1 cellular context compared by ENCODE assay signal in the genomic region with DNA sequence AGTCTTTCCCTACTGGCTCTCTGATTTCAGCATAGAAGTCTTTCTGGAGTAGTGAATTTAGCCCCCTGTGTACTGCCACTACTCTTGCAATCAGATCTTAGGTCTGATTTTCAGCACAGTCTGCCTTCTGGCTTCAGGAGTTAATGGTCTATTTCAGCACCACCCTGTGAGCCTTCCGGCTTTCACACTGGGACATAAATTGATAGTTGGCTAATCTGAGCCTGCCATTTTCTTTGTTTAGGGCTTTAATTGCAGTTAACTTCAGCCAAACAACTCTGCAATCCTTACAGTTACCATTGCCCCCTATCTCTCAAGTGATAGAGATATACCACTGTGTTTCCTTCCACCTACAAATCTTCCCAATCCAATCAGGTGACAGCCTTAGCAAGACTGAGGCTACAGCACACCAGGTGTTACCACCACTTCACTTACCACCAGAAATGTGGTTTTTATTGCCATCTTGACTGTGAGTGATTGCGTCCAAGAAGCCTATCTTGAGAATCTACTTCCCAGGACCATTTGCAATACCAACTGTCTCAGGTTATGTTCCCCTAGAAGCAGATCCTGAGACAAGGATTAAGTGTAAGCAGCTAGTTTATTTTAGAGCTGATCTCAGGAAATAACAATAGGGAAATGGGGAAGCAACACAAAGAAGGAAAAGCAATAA.
TF ChIP-seq lines count a peak whose summit lies in the region.

No MANE protein-coding gene starts in this region.

TF ChIP-seq in GM12878, 131 proteins besides CTCF, POLR2A, EP300 and RAD21:
- TF ChIP-seq SREBF1 (IDR thresholded peaks at IDR 0.05; ENCODE audit: low read length) (no peak), ZNF207 (IDR thresholded peaks at IDR 0.05; ENCODE audit: borderline replicate concordance) (no peak), EGR1 (IDR thresholded peaks at IDR 0.05; ENCODE audit: borderline replicate concordance in 1 of 2, low read depth in 2 of 2, low read length in 2 of 2) (no peak), CHD2 (IDR thresholded peaks at IDR 0.05; ENCODE audit: borderline replicate concordance, low read depth, low read length) (no peak), SUZ12 (IDR thresholded peaks at IDR 0.05; ENCODE audit: unreplicated experiment) (no peak), ZZZ3 (IDR thresholded peaks at IDR 0.05; ENCODE audit: control insufficient read depth, insufficient read length, low read depth) (no peak), MTA3 (IDR thresholded peaks at IDR 0.05; ENCODE audit: borderline replicate concordance, low read length) (no peak), PAX8 (IDR thresholded peaks at IDR 0.05) (no peak), FOS (IDR thresholded peaks at IDR 0.05; ENCODE audit: borderline replicate concordance, extremely low read depth, insufficient read length) (no peak), MYB (IDR thresholded peaks at IDR 0.05; ENCODE audit: borderline replicate concordance, low read depth, low read length) (no peak), HCFC1 (IDR thresholded peaks at IDR 0.05; ENCODE audit: low read length) (no peak), ZNF274 (IDR thresholded peaks at IDR 0.05; ENCODE audit: insufficient read depth, insufficient read length) (no peak), EZH2 (IDR thresholded peaks at IDR 0.05; ENCODE audit: borderline replicate concordance, control insufficient read depth, low read depth, low read length) (no peak), TCF7 (IDR thresholded peaks at IDR 0.05; ENCODE audit: borderline replicate concordance) (no peak), MYC (IDR thresholded peaks at IDR 0.05; ENCODE audit: insufficient read depth, insufficient read length, insufficient replicate concordance, low read length, severe bottlenecking) (no peak), TCF3 (IDR thresholded peaks at IDR 0.05; ENCODE audit: borderline replicate concordance, insufficient read depth, low read depth, low read length) (no peak), IKZF2 (IDR thresholded peaks at IDR 0.05) (no peak), TARDBP (IDR thresholded peaks at IDR 0.05; ENCODE audit: borderline replicate concordance) (no peak)
- TF ChIP-seq, protein P1, sequence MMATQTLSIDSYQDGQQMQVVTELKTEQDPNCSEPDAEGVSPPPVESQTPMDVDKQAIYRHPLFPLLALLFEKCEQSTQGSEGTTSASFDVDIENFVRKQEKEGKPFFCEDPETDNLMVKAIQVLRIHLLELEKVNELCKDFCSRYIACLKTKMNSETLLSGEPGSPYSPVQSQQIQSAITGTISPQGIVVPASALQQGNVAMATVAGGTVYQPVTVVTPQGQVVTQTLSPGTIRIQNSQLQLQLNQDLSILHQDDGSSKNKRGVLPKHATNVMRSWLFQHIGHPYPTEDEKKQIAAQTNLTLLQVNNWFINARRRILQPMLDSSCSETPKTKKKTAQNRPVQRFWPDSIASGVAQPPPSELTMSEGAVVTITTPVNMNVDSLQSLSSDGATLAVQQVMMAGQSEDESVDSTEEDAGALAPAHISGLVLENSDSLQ (IDR thresholded peaks at IDR 0.05) = no peak
- TF ChIP-seq, protein P2, sequence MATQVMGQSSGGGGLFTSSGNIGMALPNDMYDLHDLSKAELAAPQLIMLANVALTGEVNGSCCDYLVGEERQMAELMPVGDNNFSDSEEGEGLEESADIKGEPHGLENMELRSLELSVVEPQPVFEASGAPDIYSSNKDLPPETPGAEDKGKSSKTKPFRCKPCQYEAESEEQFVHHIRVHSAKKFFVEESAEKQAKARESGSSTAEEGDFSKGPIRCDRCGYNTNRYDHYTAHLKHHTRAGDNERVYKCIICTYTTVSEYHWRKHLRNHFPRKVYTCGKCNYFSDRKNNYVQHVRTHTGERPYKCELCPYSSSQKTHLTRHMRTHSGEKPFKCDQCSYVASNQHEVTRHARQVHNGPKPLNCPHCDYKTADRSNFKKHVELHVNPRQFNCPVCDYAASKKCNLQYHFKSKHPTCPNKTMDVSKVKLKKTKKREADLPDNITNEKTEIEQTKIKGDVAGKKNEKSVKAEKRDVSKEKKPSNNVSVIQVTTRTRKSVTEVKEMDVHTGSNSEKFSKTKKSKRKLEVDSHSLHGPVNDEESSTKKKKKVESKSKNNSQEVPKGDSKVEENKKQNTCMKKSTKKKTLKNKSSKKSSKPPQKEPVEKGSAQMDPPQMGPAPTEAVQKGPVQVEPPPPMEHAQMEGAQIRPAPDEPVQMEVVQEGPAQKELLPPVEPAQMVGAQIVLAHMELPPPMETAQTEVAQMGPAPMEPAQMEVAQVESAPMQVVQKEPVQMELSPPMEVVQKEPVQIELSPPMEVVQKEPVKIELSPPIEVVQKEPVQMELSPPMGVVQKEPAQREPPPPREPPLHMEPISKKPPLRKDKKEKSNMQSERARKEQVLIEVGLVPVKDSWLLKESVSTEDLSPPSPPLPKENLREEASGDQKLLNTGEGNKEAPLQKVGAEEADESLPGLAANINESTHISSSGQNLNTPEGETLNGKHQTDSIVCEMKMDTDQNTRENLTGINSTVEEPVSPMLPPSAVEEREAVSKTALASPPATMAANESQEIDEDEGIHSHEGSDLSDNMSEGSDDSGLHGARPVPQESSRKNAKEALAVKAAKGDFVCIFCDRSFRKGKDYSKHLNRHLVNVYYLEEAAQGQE (IDR thresholded peaks at IDR 0.05; ENCODE audit: low read depth, low read length) = no peak
TF ChIP-seq in GM12878: peak in this region for 0.
